In the genomic region with DNA sequence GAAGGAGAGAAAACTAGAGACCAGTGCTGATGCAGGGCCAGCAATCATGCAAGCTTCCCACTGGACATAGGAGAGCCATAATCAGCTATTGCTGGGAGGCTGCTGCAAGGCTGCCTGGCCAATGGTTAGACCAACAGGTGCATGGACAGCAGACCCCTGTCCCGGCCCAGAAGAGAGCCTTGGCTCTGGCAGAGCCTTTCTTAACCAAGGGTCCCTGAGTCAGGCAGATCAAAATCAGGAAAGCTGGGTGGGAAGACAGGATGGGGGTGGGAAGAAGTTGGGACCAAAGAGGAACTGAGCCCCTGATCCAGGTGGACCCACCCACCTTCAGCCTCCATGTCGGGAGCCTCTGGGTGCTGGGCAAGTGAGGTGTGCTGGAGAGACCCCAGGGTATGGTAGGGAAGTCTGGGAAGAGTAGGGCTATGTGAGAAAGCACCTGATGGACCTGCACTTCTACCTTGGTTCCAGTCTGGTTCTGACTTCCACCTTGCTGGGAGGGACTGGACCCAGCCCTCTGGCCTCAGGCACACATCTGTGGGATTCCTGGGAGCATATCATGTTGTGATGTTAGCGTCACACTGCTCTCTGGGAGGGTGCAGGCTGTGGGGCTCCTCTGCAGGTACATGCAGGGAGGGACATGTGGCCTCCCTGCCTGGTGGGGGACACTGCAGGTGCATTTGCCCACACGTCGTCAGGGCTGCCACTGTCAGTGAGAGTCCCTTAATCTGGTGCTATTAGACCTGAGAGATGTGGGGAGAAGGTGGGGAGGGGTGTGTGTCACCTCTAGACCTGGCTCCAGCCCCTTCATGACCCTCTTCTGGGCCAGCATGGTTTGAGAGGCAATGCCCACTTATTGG, we compare ENCODE assay signal across 29 cellular contexts. TPM values are rescaled to one million over a fixed set of nuclear protein-coding genes. Genes with fewer than 3 reads are reported as not detected.
"Had no signal": no experiment of that assay in that cellular context is flagged by ENCODE, and none has a peak within 500 bp of the region (broad histone marks: within the 10 kb centered on the region; RNA-seq: fewer than 3 reads in every experiment).

No MANE protein-coding gene starts in this region.

- H3K36me3 ChIP-seq: adrenal gland, thoracic aorta had no signal

- H3K27ac ChIP-seq: adrenal gland, body of pancreas, esophagus muscularis mucosa, foreskin keratinocyte, heart right ventricle, left ventricle myocardium inferior, skin epidermis, thoracic aorta had no signal

- H3K4me1 ChIP-seq: body of pancreas, esophagus muscularis mucosa, foreskin keratinocyte, left ventricle myocardium inferior had no signal

- H3K4me3 ChIP-seq: adrenal gland, body of pancreas, esophagus muscularis mucosa, heart right ventricle, left ventricle myocardium inferior, lung, mucosa of descending colon, skin epidermis, thoracic aorta had no signal

- DNase-seq: activated CD4-positive, alpha-beta T cell treated with anti-CD3 and anti-CD28 coated beads for 1 hour; activated CD4-positive, alpha-beta T cell treated with anti-CD3 and anti-CD28 coated beads, Interleukin-2, amount 10 ng/mL, durations not matched to agents 7 days and 5 days; activated CD8-positive, alpha-beta memory T cell treated with anti-CD3 and anti-CD28 coated beads, Interleukin-2, amount 10 ng/mL, durations not matched to agents 7 days and 5 days; activated CD8-positive, alpha-beta T cell treated with anti-CD3 and anti-CD28 coated beads, Interleukin-2, amount 10 ng/mL, durations not matched to agents 7 days and 5 days; activated effector memory CD4-positive, alpha-beta T cell treated with Interleukin-2 at 50 U/mL for 16 hours; activated naive CD4-positive, alpha-beta T cell treated with Interleukin-2 at 50 U/mL for 16 hours; activated naive CD8-positive, alpha-beta T cell treated with anti-CD3 and anti-CD28 coated beads for 36 hours; body of pancreas; cerebellar nuclear complex; cortex of kidney; foreskin keratinocyte; heart right ventricle; left ventricle myocardium inferior; mesendoderm; mucosa of descending colon; stimulated activated CD4-positive, alpha-beta T cell treated with anti-CD3 and anti-CD28 coated beads, Interleukin-12 subunit alpha, Interleukin-12 subunit beta, amount 100 ng/mL, for 4 hours; stimulated activated CD4-positive, alpha-beta T cell treated with anti-CD3 and anti-CD28 coated beads, Interleukin-4, amount 100 ng/mL, for 1 hour; stimulated activated naive CD8-positive, alpha-beta T cell treated with anti-CD3 and anti-CD28 coated beads, Interleukin-15, Interleukin-2, amounts not matched to agents 100 U/mL and 50 U/mL, for 24 hours; T-helper 17 cell; T1000; trophoblast cell had no signal

- H3K27me3 ChIP-seq: adrenal gland, body of pancreas, esophagus muscularis mucosa, foreskin keratinocyte, heart right ventricle had no signal

- ATAC-seq: activated CD8-positive, alpha-beta memory T cell treated with anti-CD3 and anti-CD28 coated beads, Interleukin-2, amount 10 ng/mL, durations not matched to agents 7 days and 5 days; activated CD8-positive, alpha-beta T cell treated with anti-CD3 and anti-CD28 coated beads, Interleukin-2, amount 10 ng/mL, durations not matched to agents 7 days and 5 days; body of pancreas; foreskin keratinocyte; mucosa of descending colon; natural killer cell treated with Interleukin-12 subunit alpha and Interleukin-12 subunit beta and Interleukin-15 and Interleukin-18, amount 100 ng/mL, for 72 hours; sciatic nerve; stimulated activated naive CD8-positive, alpha-beta T cell treated with anti-CD3 and anti-CD28 coated beads, Interleukin-15, Interleukin-2, amounts not matched to agents 100 U/mL and 50 U/mL, for 24 hours; T-helper 17 cell had no signal

RNA-seq across cellular contexts. Expression of a gene that starts 24.7 kb away (rescaled TPM):
- total RNA-seq: activated CD4-positive, alpha-beta T cell treated with anti-CD3 and anti-CD28 coated beads, Interleukin-2, amount 10 ng/mL, durations not matched to agents 7 days and 5 days; activated CD8-positive, alpha-beta memory T cell treated with anti-CD3 and anti-CD28 coated beads, Interleukin-2, amount 10 ng/mL, durations not matched to agents 7 days and 5 days; activated CD8-positive, alpha-beta T cell treated with anti-CD3 and anti-CD28 coated beads, Interleukin-2, amount 10 ng/mL, durations not matched to agents 7 days and 5 days; activated naive CD8-positive, alpha-beta T cell treated with anti-CD3 and anti-CD28 coated beads for 36 hours; foreskin keratinocyte; natural killer cell treated with Interleukin-12 subunit alpha and Interleukin-12 subunit beta and Interleukin-15 and Interleukin-18, amount 100 ng/mL, for 72 hours; subcutaneous adipose tissue; T-helper 17 cell had no signal
